Comparison of ENCODE assay signal across 8 cellular contexts in the genomic region with DNA sequence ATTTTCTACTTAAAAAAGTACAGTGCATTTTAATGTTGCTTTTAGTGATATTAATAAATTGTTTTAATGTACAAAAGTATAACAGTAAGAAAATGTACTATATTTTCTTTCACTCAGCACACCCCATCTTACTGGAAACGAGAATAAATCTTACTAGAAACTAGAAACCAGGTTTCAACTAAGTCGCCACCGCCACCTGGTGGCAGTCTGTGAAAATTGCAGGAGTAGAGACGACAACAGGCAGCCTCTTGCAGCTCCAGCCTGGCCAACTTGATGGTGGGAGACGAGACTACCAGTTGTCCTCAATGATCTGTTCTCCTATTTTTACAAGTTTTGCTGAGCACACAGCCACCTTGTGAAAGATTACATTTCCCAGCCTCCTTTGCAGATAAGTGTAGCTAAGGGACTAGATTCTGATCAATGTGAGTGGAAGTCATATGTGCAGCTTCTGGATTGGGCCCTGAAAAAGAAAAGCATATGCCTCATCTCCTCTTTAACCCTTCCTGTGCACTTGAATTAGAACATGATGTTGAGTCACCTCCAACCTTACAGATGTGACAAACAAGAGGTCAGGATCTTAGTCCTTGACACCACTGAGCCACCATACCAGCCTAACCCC. TPM values are rescaled to one million over a fixed set of nuclear protein-coding genes. Genes with fewer than 3 reads are reported as not detected.
A peak's percentile ranks its signal among the peaks of the same experiment; 100 is the strongest.
DNase-seq lines count a peak whose midpoint lies in the region; ATAC-seq and TF ChIP-seq lines count a peak whose summit lies in the region.

No MANE protein-coding gene starts in this region.

- CTCF ChIA-PET in CD4-positive, alpha-beta T cell (lab: Charles Lee), result no interaction called here

- peak in 6 of 10 experiments; percentile 6 to 48 (median 25) for DNase-seq in CD4-positive, alpha-beta T cell
- DNase-seq in HCEC 1CT, result peak; percentile 24
- DNase-seq in NT2/D1 (ENCODE audit: low read depth, low spot score), result peak; percentile 84
- peak; percentile 68 to 77 for DNase-seq in activated T-cell treated with anti-CD3 and anti-CD28 coated beads, Interleukin-2, amount 50 U/mL, for 72 hours
- DNase-seq in left ventricle myocardium inferior, result no peak
- peak; percentile 65 for DNase-seq in stimulated activated CD4-positive, alpha-beta T cell treated with anti-CD3 and anti-CD28 coated beads, Interleukin-4, amount 100 ng/mL, for 24 hours
- DNase-seq in NCI-H1436 (lab: John Stamatoyannopoulos, UW), result no peak

- H3K9me3 ChIP-seq in CD4-positive, alpha-beta T cell (ENCODE audit: control insufficient read depth, low read length), result peaks cover 10% of the 10 kb centered on the region
- H3K9me3 ChIP-seq in NT2/D1 (ENCODE audit: insufficient read depth, low read length) (peaks cover 9% of the 10 kb centered on the region; the same call in 1 of the 2 replicates), left ventricle myocardium inferior (replicated peaks) (peaks cover 15% of the 10 kb centered on the region)

- H3K4me3 Mint-ChIP-seq in CD4-positive, alpha-beta T cell, result no peak overlapping the region
- H3K4me3 Mint-ChIP-seq in activated T-cell treated with anti-CD3 and anti-CD28 coated beads, Interleukin-2, amount 50 U/mL, for 72 hours, result no peak overlapping the region

- H3K4me3 ChIP-seq in NT2/D1 (ENCODE audit: insufficient read length, low read depth) (no peak overlapping the region), left ventricle myocardium inferior (no peak overlapping the region)

- H3K36me3 Mint-ChIP-seq in CD4-positive, alpha-beta T cell (ENCODE audit: low read depth), result no peaks in the 10 kb centered on the region
- peaks cover 0 to 3% of the 10 kb centered on the region in 2 donors for H3K36me3 Mint-ChIP-seq in activated T-cell treated with anti-CD3 and anti-CD28 coated beads, Interleukin-2, amount 50 U/mL, for 72 hours (ENCODE audit: insufficient read depth in 2 of 2)

- H3K27me3 Mint-ChIP-seq in CD4-positive, alpha-beta T cell, result no peaks in the 10 kb centered on the region
- H3K27me3 Mint-ChIP-seq in activated T-cell treated with anti-CD3 and anti-CD28 coated beads, Interleukin-2, amount 50 U/mL, for 72 hours (ENCODE audit: low read depth), result no peaks in the 10 kb centered on the region

- H3K4me1 Mint-ChIP-seq in CD4-positive, alpha-beta T cell (ENCODE audit: low read depth), result no peaks in the 10 kb centered on the region
- no peaks in the 10 kb centered on the region for H3K4me1 Mint-ChIP-seq in activated T-cell treated with anti-CD3 and anti-CD28 coated beads, Interleukin-2, amount 50 U/mL, for 72 hours (ENCODE audit: low read depth)

- H3K9ac ChIP-seq in NT2/D1 (ENCODE audit: insufficient read length, low read depth), result no peak overlapping the region

- H3K27me3 ChIP-seq in CD4-positive, alpha-beta T cell (ENCODE audit: control insufficient read depth, insufficient read depth, low read length), result no peaks in the 10 kb centered on the region
- H3K27me3 ChIP-seq in NT2/D1 (ENCODE audit: insufficient read depth, insufficient read length) (no peaks in the 10 kb centered on the region), left ventricle myocardium inferior (ENCODE audit: low read depth) (no peaks in the 10 kb centered on the region)

- ATAC-seq in CD4-positive, alpha-beta T cell (ENCODE audit: poor library complexity), result no peak
- ATAC-seq in activated T-cell treated with anti-CD3 and anti-CD28 coated beads, Interleukin-2, amount 50 U/mL, for 72 hours (replicated peaks in 1 of 2), result peak; percentile 35 to 50
- ATAC-seq in HG02938 (IDR thresholded peaks at IDR 0.05; ENCODE audit: unreplicated experiment), result no peak

- no peaks in the 10 kb centered on the region for H3K9me3 Mint-ChIP-seq in CD4-positive, alpha-beta T cell
- peaks cover 0 to 10% of the 10 kb centered on the region in 2 donors for H3K9me3 Mint-ChIP-seq in activated T-cell treated with anti-CD3 and anti-CD28 coated beads, Interleukin-2, amount 50 U/mL, for 72 hours

- intact Hi-C loops in CD4-positive, alpha-beta T cell (cut with DNase I, micrococcal nuclease), result no loop called here
- intact Hi-C loops in left ventricle myocardium inferior (cut with micrococcal nuclease), result no loop called here

- H3K4me1 ChIP-seq in NT2/D1 (ENCODE audit: insufficient read depth, insufficient read length) (peaks cover 5% of the 10 kb centered on the region), left ventricle myocardium inferior (no peaks in the 10 kb centered on the region)

- H3K36me3 ChIP-seq in NT2/D1 (ENCODE audit: insufficient read depth, insufficient read length, low read length) (no peaks in the 10 kb centered on the region), left ventricle myocardium inferior (no peaks in the 10 kb centered on the region)

- TF ChIP-seq CTCF in CD4-positive, alpha-beta T cell (IDR thresholded peaks at IDR 0.05), result peak; percentile 36
- TF ChIP-seq CTCF in left ventricle myocardium inferior (IDR thresholded peaks at IDR 0.05; ENCODE audit: borderline replicate concordance), result peak; percentile 48

- H3K27ac Mint-ChIP-seq in CD4-positive, alpha-beta T cell, result no peak overlapping the region
- no peak overlapping the region for H3K27ac Mint-ChIP-seq in activated T-cell treated with anti-CD3 and anti-CD28 coated beads, Interleukin-2, amount 50 U/mL, for 72 hours

- POLR2A ChIA-PET in CD4-positive, alpha-beta T cell (lab: Charles Lee), result interaction anchor here (1.0 kb wide), 1 partner anchor 124 kb away, joined by 3 read pairs; the partner anchor contains the start of gene SELENOI

- no peak overlapping the region for H3K27ac ChIP-seq in CD4-positive, alpha-beta T cell (ENCODE audit: low read depth, low read length)
- no peak overlapping the region for H3K27ac ChIP-seq in left ventricle myocardium inferior (replicated peaks)

RNA-seq across cellular contexts. Expression of gene OTOF, which starts 8.7 kb away (rescaled TPM):
- under 1 TPM; 0.71 to 0.75 TPM for total RNA-seq in CD4-positive, alpha-beta T cell
- 1 to 10 TPM; 1.6 to 4.7 TPM for total RNA-seq in activated T-cell treated with anti-CD3 and anti-CD28 coated beads, Interleukin-2, amount 50 U/mL, for 72 hours
- total RNA-seq in left ventricle myocardium inferior, result not detected

Comparison
In these comparisons a context has a peak if more than half of its experiments do, and no peak if none do; other contexts are left out.
1. ATAC-seq: peak in activated T-cell treated with anti-CD3 and anti-CD28 coated beads, Interleukin-2, amount 50 U/mL, for 72 hours (2 of 2); none in CD4-positive, alpha-beta T cell (single experiment) and HG02938 (single experiment).
2. DNase-seq: peak in CD4-positive, alpha-beta T cell (6 of 10), HCEC 1CT (single experiment), NT2/D1 (single experiment), activated T-cell treated with anti-CD3 and anti-CD28 coated beads, Interleukin-2, amount 50 U/mL, for 72 hours (2 of 2) and stimulated activated CD4-positive, alpha-beta T cell treated with anti-CD3 and anti-CD28 coated beads, Interleukin-4, amount 100 ng/mL, for 24 hours (single experiment); none in left ventricle myocardium inferior (single experiment) and NCI-H1436 (single experiment).